Comparison of ENCODE assay signal across 8 cellular contexts in the genomic region with DNA sequence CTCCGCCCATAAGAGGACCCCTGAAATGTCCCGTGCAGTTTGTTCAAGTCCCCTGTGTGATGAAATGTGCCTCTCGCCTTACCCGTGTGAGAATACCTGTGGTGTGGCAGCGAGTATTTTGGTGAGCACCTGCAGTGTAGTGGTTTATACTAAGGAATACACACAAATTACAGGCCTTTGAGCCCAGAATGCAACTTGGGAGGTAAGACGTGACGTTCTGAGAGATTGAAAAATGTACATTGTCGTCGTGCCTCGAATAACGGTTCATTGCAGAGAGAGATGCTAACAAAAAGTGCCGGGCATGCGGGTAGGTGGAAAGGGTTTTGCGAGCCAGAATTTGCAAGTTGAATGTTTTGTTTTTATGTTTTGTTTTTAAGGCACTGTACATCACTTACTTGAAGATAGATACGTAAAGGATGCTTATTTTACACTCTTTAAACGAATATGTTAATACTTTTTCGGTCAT. TPM values are rescaled to one million over a fixed set of nuclear protein-coding genes. Genes with fewer than 3 reads are reported as not detected.
DNase-seq lines count a peak whose midpoint lies in the region; ATAC-seq and TF ChIP-seq lines count a peak whose summit lies in the region.

No MANE protein-coding gene starts in this region.

- intact Hi-C loops in CD8-positive, alpha-beta T cell (cut with DNase I, micrococcal nuclease): loop anchor here (2.0 to 10.0 kb wide), 6 partner anchors 137 to 1493 kb away; partner anchors contain the start of genes IMPACT (in 1 of the 2), NPC1 (in 1 of the 2) and RMC1 (in 1 of the 2)

- peak overlapping the region; percentile 87 for H3K4me3 Mint-ChIP-seq in CD8-positive, alpha-beta T cell

- DNase-seq in CD8-positive, alpha-beta T cell: no peak
- no peak for DNase-seq in MM.1S
- DNase-seq in omental fat pad (ENCODE audit: low spot score): no peak
- DNase-seq in GOT3 (lab: John Stamatoyannopoulos, UW): no peak
- DNase-seq in NCI-H1694 treated with DMSO at 0.1 percent for 48 hours (lab: John Stamatoyannopoulos, UW): no peak

- no peaks in the 10 kb centered on the region for H3K9me3 ChIP-seq in CD8-positive, alpha-beta T cell (ENCODE audit: low read length)
- H3K9me3 ChIP-seq in MM.1S (replicated peaks; ENCODE audit: insufficient read depth, low read length) (no peaks in the 10 kb centered on the region), neural cell (ENCODE audit: low read length) (no peaks in the 10 kb centered on the region)

- H3F3A ChIP-seq in MM.1S (ENCODE audit: insufficient read depth, low read length): peaks cover 13% of the 10 kb centered on the region
- H3F3A ChIP-seq in neural cell (ENCODE audit: insufficient read depth, low read length, poor library complexity, severe bottlenecking): no peaks in the 10 kb centered on the region

- H3K9me3 Mint-ChIP-seq in CD8-positive, alpha-beta T cell: no peaks in the 10 kb centered on the region

- peak overlapping the region; percentile 73 for H3K27ac ChIP-seq in CD8-positive, alpha-beta T cell (ENCODE audit: low read depth, low read length)
- H3K27ac ChIP-seq in MM.1S (ENCODE audit: low read length) (peak overlapping the region; percentile 93), cingulate gyrus (ENCODE audit: low read depth, low read length) (peak overlapping the region; percentile 92), neural cell (ENCODE audit: low read length) (no peak overlapping the region)

- H3K9ac ChIP-seq in MM.1S (ENCODE audit: low read length) (peak overlapping the region; percentile 97), neural cell (ENCODE audit: low read length) (peak overlapping the region; percentile 74)

- H3K4me1 Mint-ChIP-seq in CD8-positive, alpha-beta T cell (ENCODE audit: low read depth): peaks cover 14% of the 10 kb centered on the region

- no peaks in the 10 kb centered on the region for H3K27me3 Mint-ChIP-seq in CD8-positive, alpha-beta T cell (ENCODE audit: low read depth)

- peaks cover 44% of the 10 kb centered on the region for H3K79me2 ChIP-seq in MM.1S (ENCODE audit: low read length)
- no peaks in the 10 kb centered on the region for H3K79me2 ChIP-seq in neural cell (replicated peaks; ENCODE audit: insufficient read depth, low read length)

- no peaks in the 10 kb centered on the region for H3K27me3 ChIP-seq in CD8-positive, alpha-beta T cell (ENCODE audit: insufficient read depth, low read length)
- H3K27me3 ChIP-seq in MM.1S (replicated peaks; ENCODE audit: insufficient read depth, low read length): no peaks in the 10 kb centered on the region
- H3K27me3 ChIP-seq in neural cell (ENCODE audit: insufficient read depth, low read depth, low read length): no peaks in the 10 kb centered on the region

- no peaks in the 10 kb centered on the region for H3K9me2 ChIP-seq in MM.1S (replicated peaks; ENCODE audit: insufficient read depth, low read length)
- H3K9me2 ChIP-seq in neural cell (ENCODE audit: insufficient read depth, low read length): no peaks in the 10 kb centered on the region

- peak overlapping the region; percentile 60 for H3K27ac Mint-ChIP-seq in CD8-positive, alpha-beta T cell

- peaks cover 4% of the 10 kb centered on the region for H3K4me1 ChIP-seq in CD8-positive, alpha-beta T cell (ENCODE audit: insufficient read depth, low read length)
- peaks cover 16% of the 10 kb centered on the region for H3K4me1 ChIP-seq in MM.1S (ENCODE audit: low read length)

- H3K36me3 Mint-ChIP-seq in CD8-positive, alpha-beta T cell: peaks cover 3% of the 10 kb centered on the region

- CTCF ChIA-PET in CD8-positive, alpha-beta T cell (lab: Charles Lee): interaction anchor here (1.5 to 2.7 kb wide), 3 partner anchors 12 to 478 kb away, joined by 3 to 9 read pairs (median 4); no protein-coding TSS in a partner anchor

- no peak for TF ChIP-seq EP300 in neural cell (conservative IDR thresholded peaks at IDR 0.05; ENCODE audit: poor library complexity, severe bottlenecking)

- peak; percentile 12 for TF ChIP-seq RAD21 in neural cell (conservative IDR thresholded peaks at IDR 0.05)

- H2AFZ ChIP-seq in MM.1S (ENCODE audit: low read length): peak overlapping the region; percentile 76
- H2AFZ ChIP-seq in neural cell (ENCODE audit: low read depth, low read length): peak overlapping the region; percentile 81

- H3K4me3 ChIP-seq in CD8-positive, alpha-beta T cell (ENCODE audit: low read depth, low read length): peak overlapping the region; percentile 80
- peak overlapping the region; percentile 84 for H3K4me3 ChIP-seq in MM.1S (ENCODE audit: low read length)
- H3K4me3 ChIP-seq in neural cell (ENCODE audit: low read length): peak overlapping the region; percentile 85

- POLR2A ChIA-PET in CD8-positive, alpha-beta T cell (lab: Charles Lee): interaction anchor here (0.9 to 1.3 kb wide), 2 partner anchors 11 to 24 kb away, joined by 3 to 4 read pairs; no protein-coding TSS in a partner anchor

- H4K20me1 ChIP-seq in MM.1S (ENCODE audit: insufficient read depth, low read length) (no peaks in the 10 kb centered on the region), neural cell (ENCODE audit: insufficient read depth) (no peaks in the 10 kb centered on the region)

- no peak for TF ChIP-seq CTCF in CD8-positive, alpha-beta T cell (IDR thresholded peaks at IDR 0.05)
- TF ChIP-seq CTCF in MM.1S (IDR thresholded peaks at IDR 0.05; ENCODE audit: low read length) (no peak), neural cell (IDR thresholded peaks at IDR 0.05; ENCODE audit: poor library complexity, severe bottlenecking) (no peak), omental fat pad (IDR thresholded peaks at IDR 0.05) (no peak)

- H3K36me3 ChIP-seq in CD8-positive, alpha-beta T cell (ENCODE audit: insufficient read depth, low read length): no peaks in the 10 kb centered on the region
- peaks cover 5% of the 10 kb centered on the region; the same call in 1 of the 2 replicates for H3K36me3 ChIP-seq in MM.1S (replicated peaks; ENCODE audit: insufficient read depth, low read length)
- H3K36me3 ChIP-seq in neural cell (ENCODE audit: insufficient read depth, low read length): no peaks in the 10 kb centered on the region

- ATAC-seq in CD8-positive, alpha-beta T cell: peak; percentile 34
- ATAC-seq in GM21423 (IDR thresholded peaks at IDR 0.05; ENCODE audit: unreplicated experiment): peak; percentile 20
- no peak for ATAC-seq in omental fat pad (ENCODE audit: low FRiP score)

- H3K4me2 ChIP-seq in MM.1S (ENCODE audit: low read depth, low read length): peak overlapping the region; percentile 93
- H3K4me2 ChIP-seq in neural cell (ENCODE audit: low read length): peak overlapping the region; percentile 28

TF ChIP-seq in neural cell, 6 proteins besides CTCF, POLR2A, EP300 and RAD21:
- TF ChIP-seq MXI1 (conservative IDR thresholded peaks at IDR 0.05; ENCODE audit: poor library complexity, severe bottlenecking) (no peak), POLR2AphosphoS5 (IDR thresholded peaks at IDR 0.05) (no peak), SMC3 (conservative IDR thresholded peaks at IDR 0.05; ENCODE audit: poor library complexity) (no peak), TAF1 (IDR thresholded peaks at IDR 0.05; ENCODE audit: low read depth) (no peak), EZH2 (IDR thresholded peaks at IDR 0.05; ENCODE audit: borderline replicate concordance, insufficient read depth, low read length, poor library complexity, severe bottlenecking) (no peak)
- TF ChIP-seq, protein P1, sequence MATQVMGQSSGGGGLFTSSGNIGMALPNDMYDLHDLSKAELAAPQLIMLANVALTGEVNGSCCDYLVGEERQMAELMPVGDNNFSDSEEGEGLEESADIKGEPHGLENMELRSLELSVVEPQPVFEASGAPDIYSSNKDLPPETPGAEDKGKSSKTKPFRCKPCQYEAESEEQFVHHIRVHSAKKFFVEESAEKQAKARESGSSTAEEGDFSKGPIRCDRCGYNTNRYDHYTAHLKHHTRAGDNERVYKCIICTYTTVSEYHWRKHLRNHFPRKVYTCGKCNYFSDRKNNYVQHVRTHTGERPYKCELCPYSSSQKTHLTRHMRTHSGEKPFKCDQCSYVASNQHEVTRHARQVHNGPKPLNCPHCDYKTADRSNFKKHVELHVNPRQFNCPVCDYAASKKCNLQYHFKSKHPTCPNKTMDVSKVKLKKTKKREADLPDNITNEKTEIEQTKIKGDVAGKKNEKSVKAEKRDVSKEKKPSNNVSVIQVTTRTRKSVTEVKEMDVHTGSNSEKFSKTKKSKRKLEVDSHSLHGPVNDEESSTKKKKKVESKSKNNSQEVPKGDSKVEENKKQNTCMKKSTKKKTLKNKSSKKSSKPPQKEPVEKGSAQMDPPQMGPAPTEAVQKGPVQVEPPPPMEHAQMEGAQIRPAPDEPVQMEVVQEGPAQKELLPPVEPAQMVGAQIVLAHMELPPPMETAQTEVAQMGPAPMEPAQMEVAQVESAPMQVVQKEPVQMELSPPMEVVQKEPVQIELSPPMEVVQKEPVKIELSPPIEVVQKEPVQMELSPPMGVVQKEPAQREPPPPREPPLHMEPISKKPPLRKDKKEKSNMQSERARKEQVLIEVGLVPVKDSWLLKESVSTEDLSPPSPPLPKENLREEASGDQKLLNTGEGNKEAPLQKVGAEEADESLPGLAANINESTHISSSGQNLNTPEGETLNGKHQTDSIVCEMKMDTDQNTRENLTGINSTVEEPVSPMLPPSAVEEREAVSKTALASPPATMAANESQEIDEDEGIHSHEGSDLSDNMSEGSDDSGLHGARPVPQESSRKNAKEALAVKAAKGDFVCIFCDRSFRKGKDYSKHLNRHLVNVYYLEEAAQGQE (IDR thresholded peaks at IDR 0.05; ENCODE audit: borderline replicate concordance): no peak

RNA-seq across cellular contexts. Expression of gene RBBP8, which starts 0.9 kb away (rescaled TPM):
- total RNA-seq in CD8-positive, alpha-beta T cell: 1 to 10 TPM; 4.0 to 5.1 TPM
- 8.7 and 19.5 TPM in 2 replicates for polyA plus RNA-seq in neural cell
- 15.3 and 17.1 TPM in 2 replicates for polyA minus RNA-seq in neural cell
- total RNA-seq in omental fat pad: 10 to 100 TPM; 14.2 to 63.4 (median 32.9) TPM
